7 cellular contexts compared by ENCODE assay signal in the genomic region with DNA sequence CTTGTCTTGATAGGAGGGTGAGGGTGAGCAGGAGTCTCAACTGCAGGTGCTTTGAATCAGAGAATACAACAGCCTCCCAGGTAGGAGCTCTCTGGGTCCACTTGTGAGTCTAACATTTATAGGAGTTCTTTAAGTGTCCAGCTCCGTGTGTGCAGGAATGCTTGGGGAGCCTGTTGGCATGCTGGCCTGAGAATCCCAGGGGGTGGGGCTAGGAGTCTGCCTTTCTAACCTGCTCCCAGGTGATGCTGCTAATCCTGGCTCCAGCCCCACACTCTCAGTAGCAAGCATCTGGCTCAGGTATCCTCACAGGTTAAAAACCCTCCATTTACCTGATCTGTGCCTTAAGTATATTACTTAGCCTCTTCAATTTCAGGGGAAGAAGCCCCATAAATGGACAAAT.
"Had no signal": no experiment of that assay in that cellular context is flagged by ENCODE, and none has a peak within 500 bp of the region (broad histone marks: within the 10 kb centered on the region; RNA-seq: fewer than 3 reads in every experiment).

No MANE protein-coding gene starts in this region.

- H3K4me3 Mint-ChIP-seq: HFFc6 had no signal

- H3K9ac ChIP-seq: GM23248 had no signal

- DNase-seq: GM23248, HFFc6, IMR-90, KG1 had no signal

- H3K9me3 ChIP-seq: HAP-1 had no signal

- H2AFZ ChIP-seq: GM23248 had no signal

- H3K27ac ChIP-seq: GM23248 had no signal

- H3K4me3 ChIP-seq: GM23248, HAP-1, K562 had no signal

- H3K4me1 ChIP-seq: HAP-1 had no signal

- H3K27ac Mint-ChIP-seq: HFFc6 had no signal

- ATAC-seq: HCT116, K562 had no signal

- H3K36me3 ChIP-seq: HAP-1 had no signal
